8 cellular contexts compared by ENCODE assay signal in genomic region chrX:101051153-101051548, GRCh38. TPM values are rescaled to one million over a fixed set of nuclear protein-coding genes. Genes with fewer than 3 reads are reported as not detected.
A peak's percentile ranks its signal among the peaks of the same experiment; 100 is the strongest.
DNase-seq lines count a peak whose midpoint lies in the region; FAIRE-seq and TF ChIP-seq lines count a peak whose summit lies in the region.

No MANE protein-coding gene starts in this region.

- no peak for FAIRE-seq in keratinocyte (lab: Jason Lieb, UNC)

- no peaks in the 10 kb centered on the region for H3K9me3 ChIP-seq in CD8-positive, alpha-beta memory T cell (ENCODE audit: low read length)
- H3K9me3 ChIP-seq in HAP-1 (no peaks in the 10 kb centered on the region), keratinocyte (ENCODE audit: control insufficient read depth, low read depth, low read length) (no peaks in the 10 kb centered on the region), thyroid gland (no peaks in the 10 kb centered on the region), BE2C (no peaks in the 10 kb centered on the region)

- no peak for TF ChIP-seq CTCF in keratinocyte (optimal IDR thresholded peaks at IDR 0.05 in 1 of 3, IDR thresholded peaks at IDR 0.05 in 1 of 3, conservative IDR thresholded peaks at IDR 0.05 in 1 of 3; ENCODE audit: extremely low read depth in 1 of 3, insufficient read depth in 2 of 3, low read length in 3 of 3)
- TF ChIP-seq CTCF in thyroid gland (IDR thresholded peaks at IDR 0.05): no peak
- no peak for TF ChIP-seq CTCF in BE2C (IDR thresholded peaks at IDR 0.05; ENCODE audit: low read depth, low read length)

- CTCF ChIA-PET in CD8-positive, alpha-beta memory T cell (lab: Charles Lee): no interaction called here
- CTCF ChIA-PET in activated CD4-positive, alpha-beta memory T cell treated with anti-CD3 and anti-CD28 coated beads, Interleukin-2, amount 10 ng/mL, durations not matched to agents 7 days and 5 days (lab: Charles Lee): interaction anchor here (0.7 to 2.3 kb wide), 3 partner anchors 46 to 126 kb away, joined by 3 to 9 read pairs (median 4); partner anchors contain the start of gene CENPI

- intact Hi-C loops in thyroid gland (cut with DNase I): no loop called here

- POLR2A ChIA-PET in CD8-positive, alpha-beta memory T cell (lab: Charles Lee): interaction anchor here (0.6 kb wide), 1 partner anchor 82 kb away, joined by 5 read pairs; no protein-coding TSS in a partner anchor
- POLR2A ChIA-PET in activated CD4-positive, alpha-beta memory T cell treated with anti-CD3 and anti-CD28 coated beads, Interleukin-2, amount 10 ng/mL, durations not matched to agents 7 days and 5 days (lab: Charles Lee): no interaction called here

- H3K4me3 Mint-ChIP-seq in CD8-positive, alpha-beta memory T cell: peak overlapping the region; percentile 85 to 93 (median 91)
- H3K4me3 Mint-ChIP-seq in activated CD4-positive, alpha-beta memory T cell treated with anti-CD3 and anti-CD28 coated beads, Interleukin-2, amount 10 ng/mL, durations not matched to agents 7 days and 5 days: peak overlapping the region; percentile 75

- H3K27me3 ChIP-seq in CD8-positive, alpha-beta memory T cell (ENCODE audit: insufficient read depth, low read length, poor library complexity, severe bottlenecking): no peaks in the 10 kb centered on the region
- H3K27me3 ChIP-seq in HAP-1 (ENCODE audit: low read depth): no peaks in the 10 kb centered on the region
- no peaks in the 10 kb centered on the region for H3K27me3 ChIP-seq in keratinocyte (ENCODE audit: control insufficient read depth, extremely low read depth, insufficient read depth, low read length)
- H3K27me3 ChIP-seq in thyroid gland: no peaks in the 10 kb centered on the region
- H3K27me3 ChIP-seq in BE2C: peaks cover 18% of the 10 kb centered on the region

- H3K4me2 ChIP-seq in keratinocyte (ENCODE audit: control insufficient read depth, extremely low read depth, insufficient read depth, low read depth, low read length): peak overlapping the region; percentile 87

- peak in 1 of 5 donors; percentile 44 for DNase-seq in CD8-positive, alpha-beta memory T cell
- DNase-seq in HAP-1 (ENCODE audit: low spot score in 2 of 2) (no peak), keratinocyte (ENCODE audit: low read depth, low spot score) (no peak), thyroid gland (no peak), mesenteric fat pad (ENCODE audit: low spot score) (no peak), BE2C (no peak)
- no peak for DNase-seq in activated CD4-positive, alpha-beta memory T cell treated with anti-CD3 and anti-CD28 coated beads, Interleukin-2, amount 10 ng/mL, durations not matched to agents 7 days and 5 days
- DNase-seq in stimulated activated CD4-positive, alpha-beta T cell treated with anti-CD3 and anti-CD28 coated beads, Interleukin-12 subunit alpha, Interleukin-12 subunit beta, amount 100 ng/mL, for 4 hours: no peak

- peaks cover 17 to 48% (median 27%) of the 10 kb centered on the region in 3 donors for H3K4me1 Mint-ChIP-seq in CD8-positive, alpha-beta memory T cell
- H3K4me1 Mint-ChIP-seq in activated CD4-positive, alpha-beta memory T cell treated with anti-CD3 and anti-CD28 coated beads, Interleukin-2, amount 10 ng/mL, durations not matched to agents 7 days and 5 days: peaks cover 20% of the 10 kb centered on the region

- H3K27ac ChIP-seq in CD8-positive, alpha-beta memory T cell (ENCODE audit: low read depth, low read length): peak overlapping the region; percentile 91
- peak overlapping the region; percentile 61 for H3K27ac ChIP-seq in keratinocyte (ENCODE audit: control insufficient read depth, insufficient read depth, low read length)
- peak overlapping the region; percentile 44 to 80 (median 77) for H3K27ac ChIP-seq in thyroid gland

- 3% methylated on average over 3 of the region's 5 CpGs; no CpG with 5 or more reads in 1 of the 2 donors for WGBS in thyroid gland, 2 donors

- H3K4me3 ChIP-seq in CD8-positive, alpha-beta memory T cell (ENCODE audit: low read length): peak overlapping the region; percentile 81
- H3K4me3 ChIP-seq in HAP-1: peak overlapping the region; percentile 55
- peak overlapping the region; percentile 53 to 82 (median 74) for H3K4me3 ChIP-seq in keratinocyte (ENCODE audit: control insufficient read depth in 2 of 3, extremely low read depth in 1 of 3, insufficient read depth in 2 of 3, low read depth in 1 of 3, low read length in 3 of 3)
- H3K4me3 ChIP-seq in thyroid gland (replicated peaks in 1 of 3): peak overlapping the region in 2 of 3 donors; percentile 47 to 66
- no peak overlapping the region for H3K4me3 ChIP-seq in BE2C (ENCODE audit: low read depth, low read length)

- peaks cover 0 to 3% of the 10 kb centered on the region in 2 donors for H3K27me3 Mint-ChIP-seq in CD8-positive, alpha-beta memory T cell
- H3K27me3 Mint-ChIP-seq in activated CD4-positive, alpha-beta memory T cell treated with anti-CD3 and anti-CD28 coated beads, Interleukin-2, amount 10 ng/mL, durations not matched to agents 7 days and 5 days: no peaks in the 10 kb centered on the region

- peaks cover 6% of the 10 kb centered on the region for H3K79me2 ChIP-seq in keratinocyte (ENCODE audit: control insufficient read depth, insufficient read depth, low read length)

- TF ChIP-seq POLR2A in thyroid gland (IDR thresholded peaks at IDR 0.05): no peak

- no peaks in the 10 kb centered on the region for H3K9me1 ChIP-seq in keratinocyte (ENCODE audit: control insufficient read depth, extremely low read depth, insufficient read depth, low read length)

- H3K9me3 Mint-ChIP-seq in CD8-positive, alpha-beta memory T cell: peaks cover 0 to 2% (median 0%) of the 10 kb centered on the region in 5 donors
- H3K9me3 Mint-ChIP-seq in activated CD4-positive, alpha-beta memory T cell treated with anti-CD3 and anti-CD28 coated beads, Interleukin-2, amount 10 ng/mL, durations not matched to agents 7 days and 5 days: no peaks in the 10 kb centered on the region

- in situ Hi-C loops in HAP-1 (cut with MboI; ENCODE audit: low sequenced_read_pairs): no loop called here

- peak overlapping the region; percentile 88 for H2AFZ ChIP-seq in keratinocyte (ENCODE audit: control insufficient read depth, low read length)

- H3K27ac Mint-ChIP-seq in CD8-positive, alpha-beta memory T cell: peak overlapping the region; percentile 87 to 100 (median 97)
- H3K27ac Mint-ChIP-seq in activated CD4-positive, alpha-beta memory T cell treated with anti-CD3 and anti-CD28 coated beads, Interleukin-2, amount 10 ng/mL, durations not matched to agents 7 days and 5 days: peak overlapping the region; percentile 92

- H3K9ac ChIP-seq in keratinocyte (ENCODE audit: control insufficient read depth, extremely low read depth, insufficient read depth, low read length): peak overlapping the region; percentile 78

- H3K36me3 ChIP-seq in CD8-positive, alpha-beta memory T cell (ENCODE audit: insufficient read depth, low read length): no peaks in the 10 kb centered on the region
- H3K36me3 ChIP-seq in HAP-1 (replicated peaks) (peaks cover 3% of the 10 kb centered on the region; the same call in 1 of the 2 replicates), keratinocyte (ENCODE audit: control insufficient read depth in 2 of 2, extremely low read depth in 1 of 2, insufficient read depth in 2 of 2, low read length in 2 of 2) (no peaks in the 10 kb centered on the region), thyroid gland (no peaks in the 10 kb centered on the region), BE2C (no peaks in the 10 kb centered on the region)

- dilution Hi-C loops in keratinocyte (cut with MboI; ENCODE audit: extremely low pct_ligation_motif_present, low sequenced_read_pairs): no loop called here

- H3K36me3 Mint-ChIP-seq in CD8-positive, alpha-beta memory T cell: peaks cover 0 to 30% (median 3%) of the 10 kb centered on the region in 3 donors
- peaks cover 12% of the 10 kb centered on the region for H3K36me3 Mint-ChIP-seq in activated CD4-positive, alpha-beta memory T cell treated with anti-CD3 and anti-CD28 coated beads, Interleukin-2, amount 10 ng/mL, durations not matched to agents 7 days and 5 days (ENCODE audit: low read depth)

- peaks cover 10% of the 10 kb centered on the region for H3K4me1 ChIP-seq in CD8-positive, alpha-beta memory T cell (ENCODE audit: insufficient read depth, low read length)
- peaks cover 3% of the 10 kb centered on the region for H3K4me1 ChIP-seq in HAP-1
- H3K4me1 ChIP-seq in keratinocyte (ENCODE audit: control insufficient read depth, extremely low read depth, insufficient read depth, low read length): no peaks in the 10 kb centered on the region
- no peaks in the 10 kb centered on the region for H3K4me1 ChIP-seq in thyroid gland
- H3K4me1 ChIP-seq in BE2C: no peaks in the 10 kb centered on the region

- no peaks in the 10 kb centered on the region for H4K20me1 ChIP-seq in keratinocyte (ENCODE audit: control insufficient read depth, extremely low read depth, insufficient read depth, low read length)

RNA-seq across cellular contexts. Expression of gene TRMT2B, which starts 0.8 kb away (rescaled TPM):
- 10 to 100 TPM; 18.0 to 19.0 TPM for total RNA-seq in CD8-positive, alpha-beta memory T cell
- polyA plus RNA-seq in CD8-positive, alpha-beta memory T cell: 45.5 TPM
- total RNA-seq in activated CD4-positive, alpha-beta memory T cell treated with anti-CD3 and anti-CD28 coated beads, Interleukin-2, amount 10 ng/mL, durations not matched to agents 7 days and 5 days: 10 to 100 TPM; 21.1 to 24.0 TPM
- polyA plus RNA-seq in keratinocyte: 7.4 to 15.4 TPM (median 12.1 TPM) in 3 replicates
- 3.3 TPM for polyA plus RNA-seq in keratinocyte (2011; ENCODE audit: low read depth)
- 8.6 and 10.2 TPM in 2 replicates for polyA plus RNA-seq in keratinocyte (2011; cell fraction: cytosol; rRNA removed)
- 11.7 and 12.6 TPM in 2 replicates for polyA plus RNA-seq in keratinocyte (2011; cell fraction: nucleus; rRNA removed)
- 4.0 and 9.4 TPM in 2 replicates for polyA plus RNA-seq in keratinocyte (2012; ENCODE audit: low replicate concordance)
- polyA minus RNA-seq in keratinocyte: 11.6 to 22.0 TPM (median 11.7 TPM) in 3 replicates
- polyA minus RNA-seq in keratinocyte (2011; cell fraction: cytosol; rRNA and poly(A)+ RNA removed): 10.2 TPM
- polyA minus RNA-seq in keratinocyte (2011; cell fraction: nucleus; rRNA and poly(A)+ RNA removed): 7.1 and 11.3 TPM in 2 replicates
- total RNA-seq in thyroid gland (10 to 100 TPM; 26.2 to 32.8 (median 29.1) TPM), mesenteric fat pad (12.6 TPM)
- polyA plus RNA-seq in BE2C (2012; ENCODE audit: insufficient read depth, insufficient read length, low read depth): 0.34 TPM

RNA-seq across cellular contexts. Expression of gene TMEM35A, which starts 27.5 kb away (rescaled TPM):
- total RNA-seq in CD8-positive, alpha-beta memory T cell: not detected
- not detected for polyA plus RNA-seq in CD8-positive, alpha-beta memory T cell
- total RNA-seq in activated CD4-positive, alpha-beta memory T cell treated with anti-CD3 and anti-CD28 coated beads, Interleukin-2, amount 10 ng/mL, durations not matched to agents 7 days and 5 days: not detected
- polyA plus RNA-seq in keratinocyte: 0.03 to 0.09 TPM in 2 of 3 replicates, not detected in the other
- polyA plus RNA-seq in keratinocyte (2011; ENCODE audit: low read depth): not detected
- not detected in 2 replicates for polyA plus RNA-seq in keratinocyte (2011; cell fraction: cytosol; rRNA removed)
- polyA plus RNA-seq in keratinocyte (2011; cell fraction: nucleus; rRNA removed): not detected in 2 replicates
- polyA plus RNA-seq in keratinocyte (2012; ENCODE audit: low replicate concordance): 0.05 TPM in 1 of 2 replicates, not detected in the other
- polyA minus RNA-seq in keratinocyte: 0.73 TPM in 1 of 3 replicates, not detected in the others
- polyA minus RNA-seq in keratinocyte (2011; cell fraction: cytosol; rRNA and poly(A)+ RNA removed): not detected
- not detected in 2 replicates for polyA minus RNA-seq in keratinocyte (2011; cell fraction: nucleus; rRNA and poly(A)+ RNA removed)
- 1 to 10 TPM in 3 of 4 donors, under 1 TPM in 1; 0.78 to 2.1 (median 1.3) TPM for total RNA-seq in thyroid gland
- total RNA-seq in mesenteric fat pad: 0.19 TPM
- 1.0 TPM for polyA plus RNA-seq in BE2C (2012; ENCODE audit: insufficient read depth, insufficient read length, low read depth)

RNA-seq across cellular contexts. Expression of gene CENPI, which starts 46.9 kb away (rescaled TPM):
- 10 to 100 TPM; 12.8 to 15.5 TPM for total RNA-seq in CD8-positive, alpha-beta memory T cell
- 0.15 TPM for polyA plus RNA-seq in CD8-positive, alpha-beta memory T cell
- total RNA-seq in activated CD4-positive, alpha-beta memory T cell treated with anti-CD3 and anti-CD28 coated beads, Interleukin-2, amount 10 ng/mL, durations not matched to agents 7 days and 5 days: 10 to 100 TPM; 25.0 to 25.9 TPM
- polyA plus RNA-seq in keratinocyte: 2.4 to 10.5 TPM (median 5.7 TPM) in 3 replicates
- 0.11 TPM for polyA plus RNA-seq in keratinocyte (2011; ENCODE audit: low read depth)
- 1.8 and 3.2 TPM in 2 replicates for polyA plus RNA-seq in keratinocyte (2011; cell fraction: cytosol; rRNA removed)
- 3.4 and 3.7 TPM in 2 replicates for polyA plus RNA-seq in keratinocyte (2011; cell fraction: nucleus; rRNA removed)
- 0.23 and 8.0 TPM in 2 replicates for polyA plus RNA-seq in keratinocyte (2012; ENCODE audit: low replicate concordance)
- polyA minus RNA-seq in keratinocyte: 3.9 to 18.1 TPM (median 4.2 TPM) in 3 replicates
- 1.2 TPM for polyA minus RNA-seq in keratinocyte (2011; cell fraction: cytosol; rRNA and poly(A)+ RNA removed)
- 5.5 and 8.7 TPM in 2 replicates for polyA minus RNA-seq in keratinocyte (2011; cell fraction: nucleus; rRNA and poly(A)+ RNA removed)
- total RNA-seq in thyroid gland (under 1 TPM in 2 of 4 donors, not detected in 2; 0.17 to 0.78 TPM), mesenteric fat pad (1.4 TPM)
- 0.19 TPM for polyA plus RNA-seq in BE2C (2012; ENCODE audit: insufficient read depth, insufficient read length, low read depth)
